ENCODE assay signal across 13 cellular contexts in genomic region chr4:22385615-22386014, GRCh38.
DNase-seq lines count a peak whose midpoint lies in the region; ATAC-seq and TF ChIP-seq lines count a peak whose summit lies in the region.
"Had no signal": no experiment of that assay in that cellular context is flagged by ENCODE, and none has a peak within 500 bp of the region (broad histone marks: within the 10 kb centered on the region; RNA-seq: fewer than 3 reads in every experiment).

No MANE protein-coding gene starts in this region.

- ATAC-seq in HCT116, result peak; percentile 73
- peak; percentile 66 for ATAC-seq in activated T-helper 17 cell treated with anti-CD3 and anti-CD28 coated beads, Interleukin-2, amount 50 U/mL, for 72 hours (replicated peaks)
- ATAC-seq: psoas muscle had no signal

- H3K79me2 ChIP-seq in HCT116 (ENCODE audit: insufficient read depth, low read length), result no peaks in the 10 kb centered on the region

- BruUV-seq in HCT116 (replicated peaks; lab: Mats Ljungman, UMichigan), result no TSS peak

- H3K27me3 ChIP-seq in HCT116 (ENCODE audit: insufficient read depth, low read length) (no peaks in the 10 kb centered on the region), Peyer's patch (no peaks in the 10 kb centered on the region)

- no peak overlapping the region for H3K9ac ChIP-seq in HCT116 (ENCODE audit: low read length)

- H3K27me3 Mint-ChIP-seq in activated T-helper 17 cell treated with anti-CD3 and anti-CD28 coated beads, Interleukin-2, amount 50 U/mL, for 72 hours, result no peaks in the 10 kb centered on the region
- H3K27me3 Mint-ChIP-seq: CD4-positive, alpha-beta T cell had no signal

- H3K4me1 ChIP-seq in HCT116 (ENCODE audit: control insufficient read depth in 1 of 2, insufficient read depth in 2 of 2, low read length in 2 of 2), result peaks cover 0 to 19% of the 10 kb centered on the region in 2 experiments; a peak in 2 of 4 replicates
- no peaks in the 10 kb centered on the region for H3K4me1 ChIP-seq in Peyer's patch

- H4K20me1 ChIP-seq in HCT116 (ENCODE audit: insufficient read depth), result no peaks in the 10 kb centered on the region

- RAD21 ChIA-PET in HCT116 (lab: Charles Lee; ENCODE audit: low non-redundant PET in 1 of 2, low total read pairs in 2 of 2, uncharacterized antibody in 2 of 2, unreplicated experiment in 2 of 2), result no interaction called here

- no peak overlapping the region for H2AFZ ChIP-seq in HCT116 (ENCODE audit: low read depth, low read length, poor library complexity, severe bottlenecking)

- intact Hi-C loops in HCT116 (cut with micrococcal nuclease), result no loop called here

- H3K4me3 Mint-ChIP-seq in activated T-helper 17 cell treated with anti-CD3 and anti-CD28 coated beads, Interleukin-2, amount 50 U/mL, for 72 hours, result no peak overlapping the region
- H3K4me3 Mint-ChIP-seq: CD4-positive, alpha-beta T cell had no signal

- H3K27ac Mint-ChIP-seq in activated T-helper 17 cell treated with anti-CD3 and anti-CD28 coated beads, Interleukin-2, amount 50 U/mL, for 72 hours, result no peak overlapping the region
- H3K27ac Mint-ChIP-seq: CD4-positive, alpha-beta T cell had no signal

- DNase-seq in AG09309 (ENCODE audit: low read depth), result peak; percentile 35
- DNase-seq in HCT116 (ENCODE audit: low read depth, low spot score), result peak; percentile 59
- DNase-seq in glomerular visceral epithelial cell (ENCODE audit: extremely low spot score), result peak; percentile 9
- no peak for DNase-seq in Peyer's patch
- no peak for DNase-seq in stimulated activated naive CD4-positive, alpha-beta T cell treated with Interleukin-2 at 50 U/mL for 16 hours (lab: John Stamatoyannopoulos, UW)
- no peak for DNase-seq in DMS 273 (lab: John Stamatoyannopoulos, UW; ENCODE audit: unreplicated experiment)
- DNase-seq in HT-29 (ENCODE audit: low spot score), result no peak
- DNase-seq: activated CD8-positive, alpha-beta memory T cell treated with anti-CD3 and anti-CD28 coated beads, Interleukin-2, amount 50 U/mL, for 4 hours; CD4-positive, alpha-beta T cell; NCI-H345; psoas muscle; stimulated activated CD4-positive, alpha-beta T cell treated with anti-CD3 and anti-CD28 coated beads, Interleukin-2, amount 100 ng/mL, for 48 hours had no signal

- no peaks in the 10 kb centered on the region for H3K9me3 Mint-ChIP-seq in activated T-helper 17 cell treated with anti-CD3 and anti-CD28 coated beads, Interleukin-2, amount 50 U/mL, for 72 hours
- H3K9me3 Mint-ChIP-seq: CD4-positive, alpha-beta T cell had no signal

- TF ChIP-seq POLR2A in HCT116 (IDR thresholded peaks at IDR 0.05; ENCODE audit: borderline replicate concordance, extremely low read depth, insufficient read depth, insufficient read length) (no peak), Peyer's patch (IDR thresholded peaks at IDR 0.05) (no peak)

- POLR2A ChIA-PET in HCT116 (lab: Charles Lee), result no interaction called here

- H3K36me3 ChIP-seq in HCT116 (ENCODE audit: control insufficient read depth in 1 of 2, insufficient read depth in 2 of 2, low read length in 2 of 2) (peaks cover 0 to 4% of the 10 kb centered on the region in 2 experiments; a peak in 1 of 4 replicates), Peyer's patch (peaks cover 0 to 5% (median 0%) of the 10 kb centered on the region in 3 donors)

- CTCF ChIA-PET in HCT116 (lab: Charles Lee), result no interaction called here

- no peak for TF ChIP-seq CTCF in AG09309 (IDR thresholded peaks at IDR 0.05; ENCODE audit: control insufficient read depth, insufficient read depth, low read depth, low read length, missing control alignments)
- TF ChIP-seq CTCF in HCT116 (IDR thresholded peaks at IDR 0.05 in 2 of 3, conservative IDR thresholded peaks at IDR 0.05 in 1 of 3; ENCODE audit: borderline replicate concordance in 1 of 3, insufficient read depth in 1 of 3, low read depth in 2 of 3, low read length in 2 of 3), result no peak
- no peak for TF ChIP-seq CTCF in Peyer's patch (IDR thresholded peaks at IDR 0.05)

- no peaks in the 10 kb centered on the region for H3K4me1 Mint-ChIP-seq in activated T-helper 17 cell treated with anti-CD3 and anti-CD28 coated beads, Interleukin-2, amount 50 U/mL, for 72 hours

- H3K9me3 ChIP-seq in HCT116 (ENCODE audit: control insufficient read depth in 1 of 2, insufficient read depth in 1 of 2, low read depth in 1 of 2, low read length in 2 of 2), result no peaks in the 10 kb centered on the region
- H3K9me3 ChIP-seq in Peyer's patch, result no peaks in the 10 kb centered on the region
- H3K9me3 ChIP-seq: psoas muscle had no signal

- H3K36me3 Mint-ChIP-seq in activated T-helper 17 cell treated with anti-CD3 and anti-CD28 coated beads, Interleukin-2, amount 50 U/mL, for 72 hours (ENCODE audit: low read depth), result no peaks in the 10 kb centered on the region

- H3K4me2 ChIP-seq in HCT116 (ENCODE audit: low read length), result peak overlapping the region; percentile 52

- TF ChIP-seq RAD21 in HCT116 (IDR thresholded peaks at IDR 0.05; ENCODE audit: low read depth), result no peak

- H3K9me2 ChIP-seq in HCT116 (ENCODE audit: insufficient read depth), result no peaks in the 10 kb centered on the region

- H3K27ac ChIP-seq in HCT116 (ENCODE audit: low read depth, low read length) (peak overlapping the region; percentile 4; the same call in 1 of the 2 replicates), Peyer's patch (no peak overlapping the region)
- H3K27ac ChIP-seq: psoas muscle had no signal

- no peak overlapping the region for H3K4me3 ChIP-seq in AG09309 (ENCODE audit: control insufficient read depth, low read depth, low read length)
- H3K4me3 ChIP-seq in HCT116 (replicated peaks in 1 of 2; ENCODE audit: low read depth in 1 of 2, low read length in 2 of 2), result no peak overlapping the region
- no peak overlapping the region for H3K4me3 ChIP-seq in Peyer's patch
- H3K4me3 ChIP-seq: psoas muscle had no signal

TF ChIP-seq in HCT116, 20 proteins besides CTCF, POLR2A, EP300 and RAD21 (continues in another document):
- TF ChIP-seq ELF1 (IDR thresholded peaks at IDR 0.05; ENCODE audit: borderline replicate concordance, low read depth), result no peak
- TF ChIP-seq EZH2 (IDR thresholded peaks at IDR 0.05), result no peak
- TF ChIP-seq POLR2AphosphoS5 (IDR thresholded peaks at IDR 0.05; ENCODE audit: low read depth, low read length), result no peak
- peak; percentile 57 for TF ChIP-seq JUND (IDR thresholded peaks at IDR 0.05)
- no peak for TF ChIP-seq ATF3 (IDR thresholded peaks at IDR 0.05)
- TF ChIP-seq EGR1 (IDR thresholded peaks at IDR 0.05; ENCODE audit: low read depth), result 0 out of 2 replicates have a peak, but pooled peaks have one; percentile 25
- peak; percentile 86 for TF ChIP-seq FOSL1 (IDR thresholded peaks at IDR 0.05; ENCODE audit: low read depth)
- no peak for TF ChIP-seq EZH2phosphoT487 (IDR thresholded peaks at IDR 0.05; ENCODE audit: borderline replicate concordance)
- no peak for TF ChIP-seq CBX3 (IDR thresholded peaks at IDR 0.05; ENCODE audit: low read depth)
- no peak for TF ChIP-seq SRF (IDR thresholded peaks at IDR 0.05; ENCODE audit: low read depth)
- TF ChIP-seq ZBTB33 (IDR thresholded peaks at IDR 0.05; ENCODE audit: extremely low read depth, insufficient replicate concordance, low read length), result no peak
- TF ChIP-seq SIN3A (IDR thresholded peaks at IDR 0.05; ENCODE audit: low read depth), result no peak
- TF ChIP-seq ZNF274 (IDR thresholded peaks at IDR 0.05; ENCODE audit: low read depth, low read length), result no peak
- no peak for TF ChIP-seq TCF7L2 (IDR thresholded peaks at IDR 0.05; ENCODE audit: borderline replicate concordance, extremely low read depth, insufficient read depth, insufficient read length)
- TF ChIP-seq, protein P1, sequence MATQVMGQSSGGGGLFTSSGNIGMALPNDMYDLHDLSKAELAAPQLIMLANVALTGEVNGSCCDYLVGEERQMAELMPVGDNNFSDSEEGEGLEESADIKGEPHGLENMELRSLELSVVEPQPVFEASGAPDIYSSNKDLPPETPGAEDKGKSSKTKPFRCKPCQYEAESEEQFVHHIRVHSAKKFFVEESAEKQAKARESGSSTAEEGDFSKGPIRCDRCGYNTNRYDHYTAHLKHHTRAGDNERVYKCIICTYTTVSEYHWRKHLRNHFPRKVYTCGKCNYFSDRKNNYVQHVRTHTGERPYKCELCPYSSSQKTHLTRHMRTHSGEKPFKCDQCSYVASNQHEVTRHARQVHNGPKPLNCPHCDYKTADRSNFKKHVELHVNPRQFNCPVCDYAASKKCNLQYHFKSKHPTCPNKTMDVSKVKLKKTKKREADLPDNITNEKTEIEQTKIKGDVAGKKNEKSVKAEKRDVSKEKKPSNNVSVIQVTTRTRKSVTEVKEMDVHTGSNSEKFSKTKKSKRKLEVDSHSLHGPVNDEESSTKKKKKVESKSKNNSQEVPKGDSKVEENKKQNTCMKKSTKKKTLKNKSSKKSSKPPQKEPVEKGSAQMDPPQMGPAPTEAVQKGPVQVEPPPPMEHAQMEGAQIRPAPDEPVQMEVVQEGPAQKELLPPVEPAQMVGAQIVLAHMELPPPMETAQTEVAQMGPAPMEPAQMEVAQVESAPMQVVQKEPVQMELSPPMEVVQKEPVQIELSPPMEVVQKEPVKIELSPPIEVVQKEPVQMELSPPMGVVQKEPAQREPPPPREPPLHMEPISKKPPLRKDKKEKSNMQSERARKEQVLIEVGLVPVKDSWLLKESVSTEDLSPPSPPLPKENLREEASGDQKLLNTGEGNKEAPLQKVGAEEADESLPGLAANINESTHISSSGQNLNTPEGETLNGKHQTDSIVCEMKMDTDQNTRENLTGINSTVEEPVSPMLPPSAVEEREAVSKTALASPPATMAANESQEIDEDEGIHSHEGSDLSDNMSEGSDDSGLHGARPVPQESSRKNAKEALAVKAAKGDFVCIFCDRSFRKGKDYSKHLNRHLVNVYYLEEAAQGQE (IDR thresholded peaks at IDR 0.05; ENCODE audit: low read depth), result no peak
- no peak for TF ChIP-seq ZFX (IDR thresholded peaks at IDR 0.05)

Comparison
In these comparisons a context has a peak if more than half of its experiments do, and no peak if none do; other contexts are left out.
1. DNase-seq: peak in AG09309 (single experiment), HCT116 (single experiment) and glomerular visceral epithelial cell (single experiment); none in Peyer's patch (0 of 3), stimulated activated naive CD4-positive, alpha-beta T cell treated with Interleukin-2 at 50 U/mL for 16 hours (single experiment), DMS 273 (single experiment) and HT-29 (single experiment).